ENCODE assay signal across 39 cellular contexts in genomic region chr3:72930754-72931153, GRCh38. TPM values are rescaled to one million over a fixed set of nuclear protein-coding genes. Genes with fewer than 3 reads are reported as not detected.
"Had no signal": no experiment of that assay in that cellular context is flagged by ENCODE, and none has a peak within 500 bp of the region (broad histone marks: within the 10 kb centered on the region; RNA-seq: fewer than 3 reads in every experiment).

No MANE protein-coding gene starts in this region.

- H3K27me3 ChIP-seq: adrenal gland, body of pancreas, brain microvascular endothelial cell, breast epithelium had no signal

- H3K4me3 Mint-ChIP-seq: activated B cell treated with CpG ODN at 0.5 μM for 24 hours; activated CD4-positive, alpha-beta memory T cell treated with anti-CD3 and anti-CD28 coated beads for 36 hours; activated CD4-positive, alpha-beta T cell treated with anti-CD3 and anti-CD28 coated beads, Interleukin-2, amount 10 ng/mL, durations not matched to agents 24 days and 14 days; activated CD8-positive, alpha-beta T cell treated with anti-CD3 and anti-CD28 coated beads for 36 hours; activated naive CD4-positive, alpha-beta T cell treated with anti-CD3 and anti-CD28 coated beads for 36 hours; activated naive CD8-positive, alpha-beta T cell treated with anti-CD3 and anti-CD28 coated beads for 36 hours; activated T-cell treated with anti-CD3 and anti-CD28 coated beads, Interleukin-2, amount 50 U/mL, for 4 hours; activated T-cell treated with anti-CD3 and anti-CD28 coated beads, Interleukin-2, amount 50 U/mL, for 72 hours; activated T-helper 1 cell treated with anti-CD3 and anti-CD28 coated beads, Interleukin-12 subunit alpha, Interleukin-12 subunit beta, Interleukin-2, Interleukin-4 antibody, amounts not matched to agents 30 ng/mL and 10 ng/mL and 1 ng/mL, durations not matched to agents 14 hours and 24 hours and 36 hours; activated T-helper 17 cell treated with anti-CD3 and anti-CD28 coated beads, Interleukin-2, amount 50 U/mL, for 72 hours; T-helper 1 cell treated with Interleukin-12 subunit alpha and Interleukin-12 subunit beta and Interleukin-4 antibody, amounts not matched to agents 30 μg/mL and 1 μg/mL, for 36 hours; T-helper 2 cell treated with Interferon-gamma antibody and Interleukin-4, amounts not matched to agents 5 μg/mL and 100 μg/mL, for 36 hours had no signal

- H3K36me3 Mint-ChIP-seq: activated CD4-positive, alpha-beta memory T cell treated with anti-CD3 and anti-CD28 coated beads for 36 hours; activated naive CD8-positive, alpha-beta T cell treated with anti-CD3 and anti-CD28 coated beads for 36 hours had no signal

- FAIRE-seq: astrocyte, TTC549 had no signal

- H3K9me3 ChIP-seq: adrenal gland, body of pancreas, breast epithelium had no signal

- H3K27ac ChIP-seq: adrenal gland, body of pancreas, brain microvascular endothelial cell, breast epithelium, VCaP had no signal

- H3K36me3 ChIP-seq: adrenal gland, brain microvascular endothelial cell, breast epithelium had no signal

- ATAC-seq: activated CD8-positive, alpha-beta T cell treated with anti-CD3 and anti-CD28 coated beads for 36 hours; activated naive CD4-positive, alpha-beta T cell treated with anti-CD3 and anti-CD28 coated beads, Interleukin-2, amount 50 U/mL, for 72 hours; activated T-cell treated with anti-CD3 and anti-CD28 coated beads, Interleukin-2, amount 50 U/mL, for 4 hours; activated T-cell treated with anti-CD3 and anti-CD28 coated beads, Interleukin-2, amount 50 U/mL, for 72 hours; activated T-helper 17 cell treated with anti-CD3 and anti-CD28 coated beads, Interleukin-2, amount 50 U/mL, for 72 hours; body of pancreas had no signal

- H3K4me3 ChIP-seq: adrenal gland, body of pancreas, breast epithelium had no signal

- H3K4me1 Mint-ChIP-seq: activated B cell treated with CpG ODN at 0.5 μM for 24 hours; activated CD4-positive, alpha-beta T cell treated with anti-CD3 and anti-CD28 coated beads, Interleukin-2, amount 10 ng/mL, durations not matched to agents 24 days and 14 days; activated naive CD8-positive, alpha-beta T cell treated with anti-CD3 and anti-CD28 coated beads for 36 hours; activated T-helper 17 cell treated with anti-CD3 and anti-CD28 coated beads, Interleukin-2, amount 50 U/mL, for 72 hours had no signal

- H3K4me1 ChIP-seq: adrenal gland, body of pancreas, breast epithelium had no signal

- H3K27ac Mint-ChIP-seq: activated B cell treated with CpG ODN at 0.5 μM for 24 hours; activated CD4-positive, alpha-beta memory T cell treated with anti-CD3 and anti-CD28 coated beads for 36 hours; activated CD4-positive, alpha-beta T cell treated with anti-CD3 and anti-CD28 coated beads, Interleukin-2, amount 10 ng/mL, durations not matched to agents 24 days and 14 days; activated CD8-positive, alpha-beta T cell treated with anti-CD3 and anti-CD28 coated beads for 36 hours; activated naive CD4-positive, alpha-beta T cell treated with anti-CD3 and anti-CD28 coated beads for 36 hours; activated naive CD4-positive, alpha-beta T cell treated with anti-CD3 and anti-CD28 coated beads, Interleukin-2, amount 50 U/mL, for 72 hours; activated naive CD8-positive, alpha-beta T cell treated with anti-CD3 and anti-CD28 coated beads for 36 hours; activated T-cell treated with anti-CD3 and anti-CD28 coated beads, Interleukin-2, amount 50 U/mL, for 72 hours; activated T-helper 1 cell treated with anti-CD3 and anti-CD28 coated beads, Interleukin-12 subunit alpha, Interleukin-12 subunit beta, Interleukin-2, Interleukin-4 antibody, amounts not matched to agents 30 ng/mL and 10 ng/mL and 1 ng/mL, durations not matched to agents 14 hours and 24 hours and 36 hours; activated T-helper 17 cell treated with anti-CD3 and anti-CD28 coated beads, Interleukin-2, amount 50 U/mL, for 72 hours; T-helper 1 cell treated with Interleukin-12 subunit alpha and Interleukin-12 subunit beta and Interleukin-4 antibody, amounts not matched to agents 30 μg/mL and 1 μg/mL, for 36 hours; T-helper 2 cell treated with Interferon-gamma antibody and Interleukin-4, amounts not matched to agents 5 μg/mL and 100 μg/mL, for 36 hours had no signal

- DNase-seq: activated B cell treated with CpG ODN at 0.5 μM for 24 hours; activated CD4-positive, alpha-beta memory T cell treated with anti-CD3 and anti-CD28 coated beads for 36 hours; activated CD4-positive, alpha-beta T cell treated with anti-CD3 and anti-CD28 coated beads for 4 hours; activated CD4-positive, alpha-beta T cell treated with anti-CD3 and anti-CD28 coated beads, Interleukin-2, amount 10 ng/mL, durations not matched to agents 24 days and 14 days; activated CD4-positive, alpha-beta T cell treated with anti-CD3 and anti-CD28 coated beads, Interleukin-2, amount 50 U/mL, for 1 hour; activated CD4-positive, alpha-beta T cell treated with anti-CD3 and anti-CD28 coated beads, Interleukin-2, amount 50 U/mL, for 4 hours; activated CD4-positive, CD25-positive, alpha-beta regulatory T cell treated with anti-CD3 and anti-CD28 coated beads, Interleukin-2, amount 50 U/mL, for 72 hours; activated CD8-positive, alpha-beta memory T cell treated with anti-CD3 and anti-CD28 coated beads, Interleukin-2, amount 50 U/mL, for 4 hours; activated CD8-positive, alpha-beta T cell treated with anti-CD3 and anti-CD28 coated beads for 36 hours; activated effector memory CD4-positive, alpha-beta T cell treated with anti-CD3 and anti-CD28 coated beads, Interleukin-2, amount 50 U/mL, for 16 hours; activated gamma-delta T cell treated with Interleukin-2 at 50 U/mL for 16 hours; activated naive CD4-positive, alpha-beta T cell; activated naive CD4-positive, alpha-beta T cell treated with anti-CD3 and anti-CD28 coated beads for 36 hours; activated naive CD4-positive, alpha-beta T cell treated with anti-CD3 and anti-CD28 coated beads, Interleukin-2, amount 50 U/mL, for 16 hours; activated naive CD8-positive, alpha-beta T cell treated with anti-CD3 and anti-CD28 coated beads for 36 hours; activated T-cell treated with anti-CD3 and anti-CD28 coated beads for 4 hours; activated T-cell treated with anti-CD3 and anti-CD28 coated beads, Interleukin-2, amount 50 U/mL, for 1 hour; activated T-cell treated with anti-CD3 and anti-CD28 coated beads, Interleukin-2, amount 50 U/mL, for 4 hours; activated T-cell treated with anti-CD3 and anti-CD28 coated beads, Interleukin-2, amount 50 U/mL, for 72 hours; adrenal gland; amniotic stem cell; aorta; body of pancreas; brain microvascular endothelial cell; central memory CD4-positive, alpha-beta T cell; SW 1271; T-helper 1 cell; T-helper 2 cell; T-helper 9 cell had no signal

- H3K27me3 Mint-ChIP-seq: activated CD8-positive, alpha-beta T cell treated with anti-CD3 and anti-CD28 coated beads for 36 hours; activated naive CD8-positive, alpha-beta T cell treated with anti-CD3 and anti-CD28 coated beads for 36 hours; activated T-helper 17 cell treated with anti-CD3 and anti-CD28 coated beads, Interleukin-2, amount 50 U/mL, for 72 hours had no signal

- H3K9me3 Mint-ChIP-seq: activated naive CD8-positive, alpha-beta T cell treated with anti-CD3 and anti-CD28 coated beads for 36 hours; activated T-cell treated with anti-CD3 and anti-CD28 coated beads, Interleukin-2, amount 50 U/mL, for 4 hours; activated T-helper 1 cell treated with anti-CD3 and anti-CD28 coated beads, Interleukin-12 subunit alpha, Interleukin-12 subunit beta, Interleukin-2, Interleukin-4 antibody, amounts not matched to agents 30 ng/mL and 10 ng/mL and 1 ng/mL, durations not matched to agents 14 hours and 24 hours and 36 hours; T-helper 2 cell treated with Interferon-gamma antibody and Interleukin-4, amounts not matched to agents 5 μg/mL and 100 μg/mL, for 36 hours had no signal

RNA-seq across cellular contexts. Expression of gene GXYLT2, which starts 42.9 kb away (rescaled TPM):
- total RNA-seq: activated B cell treated with CpG ODN at 0.5 μM for 24 hours; activated CD4-positive, alpha-beta memory T cell treated with anti-CD3 and anti-CD28 coated beads for 36 hours; activated CD4-positive, alpha-beta T cell treated with anti-CD3 and anti-CD28 coated beads, Interleukin-2, amount 10 ng/mL, durations not matched to agents 24 days and 14 days; activated CD8-positive, alpha-beta memory T cell treated with anti-CD3 and anti-CD28 coated beads for 36 hours; activated naive CD4-positive, alpha-beta T cell treated with anti-CD3 and anti-CD28 coated beads for 36 hours; activated T-cell treated with anti-CD3 and anti-CD28 coated beads, Interleukin-2, amount 50 U/mL, for 4 hours; activated T-helper 17 cell treated with anti-CD3 and anti-CD28 coated beads, Interleukin-2, amount 50 U/mL, for 72 hours had no signal
